Comparison of ENCODE assay signal across 15 cellular contexts in genomic region chr21:42453301-42454220, GRCh38. TPM values are rescaled to one million over a fixed set of nuclear protein-coding genes. Genes with fewer than 3 reads are reported as not detected.
A peak's percentile ranks its signal among the peaks of the same experiment; 100 is the strongest.
DNase-seq lines count a peak whose midpoint lies in the region; ATAC-seq lines count a peak whose summit lies in the region.
"Had no signal": no experiment of that assay in that cellular context is flagged by ENCODE, and none has a peak within 500 bp of the region (broad histone marks: within the 10 kb centered on the region; RNA-seq: fewer than 3 reads in every experiment).

No MANE protein-coding gene starts in this region.

- no peaks in the 10 kb centered on the region for H3K36me3 ChIP-seq in H7 (replicated peaks; ENCODE audit: control insufficient read depth, insufficient read depth, low read length)

- ATAC-seq in HG03097 (IDR thresholded peaks at IDR 0.05; ENCODE audit: low FRiP score, unreplicated experiment) (no peak), HG03139 (IDR thresholded peaks at IDR 0.05; ENCODE audit: unreplicated experiment) (no peak)

- DNase-seq in NCI-H748 (lab: John Stamatoyannopoulos, UW; ENCODE audit: unreplicated experiment) (peak; percentile 52), NCI-H748 treated with DMSO at 0.1 percent for 48 hours (lab: John Stamatoyannopoulos, UW) (no peak), H7 (peak; percentile 59), dermis microvascular lymphatic vessel endothelial cell (ENCODE audit: low read depth in 2 of 2) (peak; percentile 35 to 55), retina (peak; percentile 56), NCI-H345 treated with DMSO at 0.1 percent for 48 hours (lab: John Stamatoyannopoulos, UW; ENCODE audit: unreplicated experiment) (no peak)
- DNase-seq: activated CD4-positive, alpha-beta memory T cell treated with anti-CD3 and anti-CD28 coated beads for 36 hours; IMR-90; NCI-H1930; NCI-H446; SIG-M5; stimulated activated CD4-positive, alpha-beta T cell treated with anti-CD3 and anti-CD28 coated beads, Interleukin-4, amount 100 ng/mL, for 1 hour had no signal

- no peak overlapping the region for H3K4me3 ChIP-seq in H7 (ENCODE audit: insufficient read depth, low read depth, low read length)

- no peaks in the 10 kb centered on the region for H3K27me3 ChIP-seq in H7 (ENCODE audit: control insufficient read depth, insufficient read depth, low read length)

RNA-seq across cellular contexts. Expression of gene RSPH1, which starts 42.5 kb away (rescaled TPM):
- 0.15 TPM in 1 of 2 replicates, not detected in the other for total RNA-seq in H7 (2014; rRNA removed; shearing (Covaris generic))
- total RNA-seq in dermis microvascular lymphatic vessel endothelial cell = under 0.01 TPM in 1 of 2 replicates, not detected in the other
- total RNA-seq: IMR-90 had no signal

RNA-seq across cellular contexts. Expression of gene UBASH3A, which starts 49.9 kb away (rescaled TPM):
- total RNA-seq in H7 (2014; rRNA removed; shearing (Covaris generic)) = not detected in 2 replicates
- not detected in 2 replicates for total RNA-seq in dermis microvascular lymphatic vessel endothelial cell
- total RNA-seq: IMR-90 had no signal

RNA-seq across cellular contexts. Expression of gene TMPRSS3, which starts 57.7 kb away (rescaled TPM):
- not detected in 2 replicates for total RNA-seq in H7 (2014; rRNA removed; shearing (Covaris generic))
- under 0.01 TPM in 1 of 2 replicates, not detected in the other for total RNA-seq in dermis microvascular lymphatic vessel endothelial cell
- total RNA-seq: IMR-90, urinary bladder had no signal

Comparison
In these comparisons a context has a peak if more than half of its experiments do, and no peak if none do; other contexts are left out.
1. DNase-seq: peak in NCI-H748 (single experiment), H7 (single experiment), dermis microvascular lymphatic vessel endothelial cell (2 of 2) and retina (single experiment); none in NCI-H748 treated with DMSO at 0.1 percent for 48 hours (single experiment) and NCI-H345 treated with DMSO at 0.1 percent for 48 hours (single experiment).